2 cellular contexts compared by ENCODE assay signal in genomic region chr13:28494537-28494860, GRCh38.
TF ChIP-seq lines count a peak whose summit lies in the region.

No MANE protein-coding gene starts in this region.

TF ChIP-seq in IMR-90, 13 proteins besides CTCF, POLR2A, EP300 and RAD21:
- TF ChIP-seq NFE2L2 (IDR thresholded peaks at IDR 0.05; ENCODE audit: low read depth, low read length) = no peak
- TF ChIP-seq RCOR1 (IDR thresholded peaks at IDR 0.05; ENCODE audit: insufficient replicate concordance, low read length) = no peak
- TF ChIP-seq MXI1 (IDR thresholded peaks at IDR 0.05; ENCODE audit: borderline replicate concordance, low read depth, low read length) = no peak
- TF ChIP-seq BHLHE40 (IDR thresholded peaks at IDR 0.05; ENCODE audit: low read depth, low read length) = no peak
- TF ChIP-seq FOS (IDR thresholded peaks at IDR 0.05; ENCODE audit: low read depth, low read length) = no peak
- no peak for TF ChIP-seq RFX5 (IDR thresholded peaks at IDR 0.05; ENCODE audit: low read depth, low read length)
- TF ChIP-seq SMC3 (IDR thresholded peaks at IDR 0.05; ENCODE audit: low read depth, low read length) = no peak
- TF ChIP-seq CHD1 (IDR thresholded peaks at IDR 0.05; ENCODE audit: low read depth, low read length) = no peak
- no peak for TF ChIP-seq MAFK (IDR thresholded peaks at IDR 0.05; ENCODE audit: low read depth, low read length)
- no peak for TF ChIP-seq USF2 (IDR thresholded peaks at IDR 0.05; ENCODE audit: low read depth, low read length)

TF ChIP-seq in H1, 55 proteins besides CTCF, POLR2A, EP300 and RAD21:
- no peak for TF ChIP-seq SUZ12 (IDR thresholded peaks at IDR 0.05; ENCODE audit: low read length)
- no peak for TF ChIP-seq ZNF274 (IDR thresholded peaks at IDR 0.05; ENCODE audit: borderline replicate concordance, extremely low read depth, low read length)
- peak in 1 of 2 experiments; percentile 7; a peak in 1 of 4 replicates for TF ChIP-seq SIN3A (conservative IDR thresholded peaks at IDR 0.05 in 1 of 2, IDR thresholded peaks at IDR 0.05 in 1 of 2; ENCODE audit: low read depth in 1 of 2, low read length in 2 of 2)
- peak in 1 of 2 experiments; percentile 66; a peak in 1 of 4 replicates for TF ChIP-seq HDAC2 (IDR thresholded peaks at IDR 0.05; ENCODE audit: borderline replicate concordance in 1 of 2, low read depth in 2 of 2, low read length in 2 of 2)
- no peak for TF ChIP-seq SAP30 (IDR thresholded peaks at IDR 0.05; ENCODE audit: insufficient read depth, insufficient replicate concordance, low read length)
